In the genomic region with DNA sequence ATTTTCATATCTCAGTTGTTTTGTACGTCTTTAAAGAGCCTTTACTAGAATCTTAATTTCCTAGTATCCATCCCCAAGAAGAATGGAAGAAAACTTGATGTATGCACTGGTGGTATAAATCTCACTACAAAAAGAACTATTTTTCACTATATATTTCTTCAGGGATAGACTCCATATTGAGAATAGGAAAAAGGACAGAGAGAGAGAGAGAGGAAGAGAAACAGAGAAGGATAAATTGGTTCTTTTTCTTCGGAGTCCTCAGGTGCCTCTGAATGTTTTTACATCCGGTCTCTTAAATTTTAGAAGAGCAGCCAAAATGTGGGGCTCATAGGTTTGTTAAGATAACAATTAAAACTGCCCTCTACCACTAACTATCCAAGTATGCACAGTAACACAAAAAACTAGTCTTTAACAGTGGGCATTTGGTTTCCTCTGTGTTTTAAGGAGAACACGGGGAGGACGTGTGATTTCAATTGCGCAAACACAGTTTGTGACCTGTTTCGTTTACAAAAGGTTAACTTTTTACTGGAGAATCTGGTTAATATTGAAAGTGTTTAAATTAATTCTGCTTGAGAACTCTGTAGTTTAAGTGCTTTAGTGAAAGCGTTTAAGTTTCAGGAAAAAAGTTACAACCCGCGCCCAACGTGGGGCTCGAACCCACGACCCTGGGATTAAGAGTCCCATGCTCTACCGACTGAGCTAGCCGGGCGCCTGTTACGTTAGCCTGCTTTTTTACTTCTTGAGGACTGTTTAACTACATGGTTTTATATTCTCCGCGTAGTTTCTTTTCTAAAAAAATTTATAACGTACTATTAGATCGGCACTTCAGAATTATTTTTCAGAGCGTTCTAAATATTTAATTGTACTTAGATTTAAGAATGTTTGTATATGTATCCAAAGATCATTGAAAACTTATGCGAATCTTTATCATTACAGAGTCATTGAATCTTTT, we compare ENCODE assay signal across 1 cellular context.
A peak's percentile ranks its signal among the peaks of the same experiment; 100 is the strongest.
TF ChIP-seq lines count a peak whose summit lies in the region.

No MANE protein-coding gene starts in this region.

TF ChIP-seq in HepG2, 621 proteins besides CTCF, POLR2A, EP300 and RAD21 (continued from another document):
- TF ChIP-seq PHF8 (CRISPR knock-in tag; IDR thresholded peaks at IDR 0.05) (no peak), KDM2A (CRISPR knock-in tag; IDR thresholded peaks at IDR 0.05; ENCODE audit: borderline replicate concordance, low read depth) (peak; percentile 68), HHEX (CRISPR knock-in tag; IDR thresholded peaks at IDR 0.05) (no peak), TSC22D2 (CRISPR knock-in tag; IDR thresholded peaks at IDR 0.05; ENCODE audit: borderline replicate concordance) (peak; percentile 38; the same call in 1 of the 2 replicates), PRDM10 (CRISPR knock-in tag; IDR thresholded peaks at IDR 0.05; ENCODE audit: low read depth) (no peak), ZNF317 (CRISPR knock-in tag; IDR thresholded peaks at IDR 0.05) (0 out of 2 replicates have a peak, but pooled peaks have one; percentile 34), ZNF878 (CRISPR knock-in tag; IDR thresholded peaks at IDR 0.05) (no peak), ATF7 (IDR thresholded peaks at IDR 0.05) (no peak), ATF7 (CRISPR knock-in tag; IDR thresholded peaks at IDR 0.05) (no peak), ZSCAN31 (CRISPR knock-in tag; IDR thresholded peaks at IDR 0.05; ENCODE audit: low read depth) (0 out of 2 replicates have a peak, but pooled peaks have one; percentile 49), ZNF577 (CRISPR knock-in tag; IDR thresholded peaks at IDR 0.05; ENCODE audit: borderline replicate concordance, low read depth) (no peak), PAWR (CRISPR knock-in tag; IDR thresholded peaks at IDR 0.05; ENCODE audit: borderline replicate concordance) (no peak), REL (CRISPR knock-in tag; conservative IDR thresholded peaks at IDR 0.05) (no peak), ZBTB1 (CRISPR knock-in tag; IDR thresholded peaks at IDR 0.05; ENCODE audit: borderline replicate concordance) (no peak), GZF1 (CRISPR knock-in tag; IDR thresholded peaks at IDR 0.05) (no peak), HDAC2 (CRISPR knock-in tag; IDR thresholded peaks at IDR 0.05) (peak; percentile 57), MZF1 (CRISPR knock-in tag; IDR thresholded peaks at IDR 0.05; ENCODE audit: borderline replicate concordance) (no peak), ARHGAP35 (CRISPR knock-in tag; IDR thresholded peaks at IDR 0.05; ENCODE audit: borderline replicate concordance) (no peak), ZNF224 (CRISPR knock-in tag; IDR thresholded peaks at IDR 0.05) (no peak), ZMYM4 (CRISPR knock-in tag; IDR thresholded peaks at IDR 0.05) (peak; percentile 55; the same call in 1 of the 2 replicates), RFX1 (IDR thresholded peaks at IDR 0.05) (no peak), ZNF382 (CRISPR knock-in tag; IDR thresholded peaks at IDR 0.05; ENCODE audit: borderline replicate concordance) (no peak), ZNF121 (CRISPR knock-in tag; IDR thresholded peaks at IDR 0.05) (no peak), TOPORS (CRISPR knock-in tag; IDR thresholded peaks at IDR 0.05) (no peak), TOE1 (CRISPR knock-in tag; IDR thresholded peaks at IDR 0.05) (peak; percentile 83; the same call in 1 of the 2 replicates)
- TF ChIP-seq, protein P1, sequence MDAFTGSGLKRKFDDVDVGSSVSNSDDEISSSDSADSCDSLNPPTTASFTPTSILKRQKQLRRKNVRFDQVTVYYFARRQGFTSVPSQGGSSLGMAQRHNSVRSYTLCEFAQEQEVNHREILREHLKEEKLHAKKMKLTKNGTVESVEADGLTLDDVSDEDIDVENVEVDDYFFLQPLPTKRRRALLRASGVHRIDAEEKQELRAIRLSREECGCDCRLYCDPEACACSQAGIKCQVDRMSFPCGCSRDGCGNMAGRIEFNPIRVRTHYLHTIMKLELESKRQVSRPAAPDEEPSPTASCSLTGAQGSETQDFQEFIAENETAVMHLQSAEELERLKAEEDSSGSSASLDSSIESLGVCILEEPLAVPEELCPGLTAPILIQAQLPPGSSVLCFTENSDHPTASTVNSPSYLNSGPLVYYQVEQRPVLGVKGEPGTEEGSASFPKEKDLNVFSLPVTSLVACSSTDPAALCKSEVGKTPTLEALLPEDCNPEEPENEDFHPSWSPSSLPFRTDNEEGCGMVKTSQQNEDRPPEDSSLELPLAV (CRISPR knock-in tag; conservative IDR thresholded peaks at IDR 0.05; ENCODE audit: low read depth): no peak
- TF ChIP-seq, protein P2, sequence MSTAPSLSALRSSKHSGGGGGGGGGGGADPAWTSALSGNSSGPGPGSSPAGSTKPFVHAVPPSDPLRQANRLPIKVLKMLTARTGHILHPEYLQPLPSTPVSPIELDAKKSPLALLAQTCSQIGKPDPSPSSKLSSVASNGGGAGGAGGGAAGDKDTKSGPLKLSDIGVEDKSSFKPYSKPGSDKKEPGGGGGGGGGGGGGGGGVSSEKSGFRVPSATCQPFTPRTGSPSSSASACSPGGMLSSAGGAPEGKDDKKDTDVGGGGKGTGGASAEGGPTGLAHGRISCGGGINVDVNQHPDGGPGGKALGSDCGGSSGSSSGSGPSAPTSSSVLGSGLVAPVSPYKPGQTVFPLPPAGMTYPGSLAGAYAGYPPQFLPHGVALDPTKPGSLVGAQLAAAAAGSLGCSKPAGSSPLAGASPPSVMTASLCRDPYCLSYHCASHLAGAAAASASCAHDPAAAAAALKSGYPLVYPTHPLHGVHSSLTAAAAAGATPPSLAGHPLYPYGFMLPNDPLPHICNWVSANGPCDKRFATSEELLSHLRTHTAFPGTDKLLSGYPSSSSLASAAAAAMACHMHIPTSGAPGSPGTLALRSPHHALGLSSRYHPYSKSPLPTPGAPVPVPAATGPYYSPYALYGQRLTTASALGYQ (CRISPR knock-in tag; IDR thresholded peaks at IDR 0.05): 0 out of 2 replicates have a peak, but pooled peaks have one; percentile 23
- TF ChIP-seq, protein P3, sequence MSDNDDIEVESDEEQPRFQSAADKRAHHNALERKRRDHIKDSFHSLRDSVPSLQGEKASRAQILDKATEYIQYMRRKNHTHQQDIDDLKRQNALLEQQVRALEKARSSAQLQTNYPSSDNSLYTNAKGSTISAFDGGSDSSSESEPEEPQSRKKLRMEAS (IDR thresholded peaks at IDR 0.05): 0 out of 2 replicates have a peak, but pooled peaks have one; percentile 19
- TF ChIP-seq, protein P4, sequence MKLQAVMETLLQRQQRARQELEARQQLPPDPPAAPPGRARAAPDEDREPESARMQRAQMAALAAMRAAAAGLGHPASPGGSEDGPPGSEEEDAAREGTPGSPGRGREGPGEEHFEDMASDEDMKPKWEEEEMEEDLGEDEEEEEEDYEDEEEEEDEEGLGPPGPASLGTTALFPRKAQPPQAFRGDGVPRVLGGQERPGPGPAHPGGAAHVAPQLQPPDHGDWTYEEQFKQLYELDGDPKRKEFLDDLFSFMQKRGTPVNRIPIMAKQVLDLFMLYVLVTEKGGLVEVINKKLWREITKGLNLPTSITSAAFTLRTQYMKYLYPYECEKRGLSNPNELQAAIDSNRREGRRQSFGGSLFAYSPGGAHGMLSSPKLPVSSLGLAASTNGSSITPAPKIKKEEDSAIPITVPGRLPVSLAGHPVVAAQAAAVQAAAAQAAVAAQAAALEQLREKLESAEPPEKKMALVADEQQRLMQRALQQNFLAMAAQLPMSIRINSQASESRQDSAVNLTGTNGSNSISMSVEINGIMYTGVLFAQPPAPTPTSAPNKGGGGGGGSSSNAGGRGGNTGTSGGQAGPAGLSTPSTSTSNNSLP (IDR thresholded peaks at IDR 0.05; ENCODE audit: low read depth, low read length): peak; percentile 40; the same call in 1 of the 2 replicates
